ENCODE assay signal across 17 cellular contexts in the genomic region with DNA sequence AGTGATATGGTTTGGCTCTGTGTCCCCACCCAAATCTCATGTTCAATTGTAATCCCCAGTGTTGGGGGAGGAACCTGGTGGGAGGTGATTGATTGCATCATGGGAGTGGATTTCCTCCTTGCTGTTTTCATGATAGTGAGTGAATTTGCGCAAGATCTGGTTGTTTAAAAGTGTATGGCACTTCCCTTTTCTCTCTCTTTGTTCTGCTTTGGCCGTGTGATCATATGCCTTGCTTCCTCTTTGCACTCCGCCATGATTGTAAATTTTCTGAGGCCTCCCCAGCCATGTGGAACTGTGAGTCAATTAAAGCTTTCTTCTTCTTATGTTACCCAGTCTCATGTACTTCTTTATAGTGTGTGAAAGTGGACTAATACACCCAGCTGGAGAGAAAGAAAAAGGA.
A peak's percentile ranks its signal among the peaks of the same experiment; 100 is the strongest.
DNase-seq lines count a peak whose midpoint lies in the region; ATAC-seq and TF ChIP-seq lines count a peak whose summit lies in the region.
"Had no signal": no experiment of that assay in that cellular context is flagged by ENCODE, and none has a peak within 500 bp of the region (broad histone marks: within the 10 kb centered on the region; RNA-seq: fewer than 3 reads in every experiment).

No MANE protein-coding gene starts in this region.

- H3K4me1 Mint-ChIP-seq in memory B cell = peaks cover 4% of the 10 kb centered on the region
- no peaks in the 10 kb centered on the region for H3K4me1 Mint-ChIP-seq in activated CD4-positive, alpha-beta T cell treated with anti-CD3 and anti-CD28 coated beads, Interleukin-2, amount 10 ng/mL, durations not matched to agents 7 days and 5 days
- H3K4me1 Mint-ChIP-seq in activated CD4-positive, alpha-beta memory T cell treated with anti-CD3 and anti-CD28 coated beads for 36 hours (ENCODE audit: low read depth) = no peaks in the 10 kb centered on the region

- H3K4me3 Mint-ChIP-seq in memory B cell = no peak overlapping the region
- H3K4me3 Mint-ChIP-seq in activated CD4-positive, alpha-beta T cell treated with anti-CD3 and anti-CD28 coated beads, Interleukin-2, amount 10 ng/mL, durations not matched to agents 7 days and 5 days = no peak overlapping the region
- H3K4me3 Mint-ChIP-seq in activated CD4-positive, alpha-beta memory T cell treated with anti-CD3 and anti-CD28 coated beads for 36 hours = no peak overlapping the region
- H3K4me3 Mint-ChIP-seq: T-helper 1 cell treated with Interleukin-12 subunit alpha and Interleukin-12 subunit beta and Interleukin-4 antibody, amounts not matched to agents 30 μg/mL and 1 μg/mL, for 36 hours had no signal

- TF ChIP-seq POLR2A in erythroblast (IDR thresholded peaks at IDR 0.05; ENCODE audit: low read length) = no peak

- no peaks in the 10 kb centered on the region for H3K36me3 Mint-ChIP-seq in memory B cell
- H3K36me3 Mint-ChIP-seq in activated CD4-positive, alpha-beta T cell treated with anti-CD3 and anti-CD28 coated beads, Interleukin-2, amount 10 ng/mL, durations not matched to agents 7 days and 5 days (ENCODE audit: low read depth) = no peaks in the 10 kb centered on the region
- no peaks in the 10 kb centered on the region for H3K36me3 Mint-ChIP-seq in activated CD4-positive, alpha-beta memory T cell treated with anti-CD3 and anti-CD28 coated beads for 36 hours

- CTCF ChIA-PET in activated CD4-positive, alpha-beta T cell treated with anti-CD3 and anti-CD28 coated beads, Interleukin-2, amount 10 ng/mL, durations not matched to agents 7 days and 5 days (lab: Charles Lee) = interaction anchor here (1.3 kb wide), 1 partner anchor 12 kb away, joined by 3 read pairs; no protein-coding TSS in a partner anchor
- CTCF ChIA-PET in activated CD4-positive, alpha-beta memory T cell treated with anti-CD3 and anti-CD28 coated beads for 36 hours (lab: Charles Lee) = no interaction called here

- DNase-seq in NOMO-1 treated with DMSO at 0.1 percent for 48 hours (lab: John Stamatoyannopoulos, UW; ENCODE audit: unreplicated experiment) (peak; percentile 63), memory B cell (ENCODE audit: low spot score in 2 of 2) (no peak), erythroblast (lab: John Stamatoyannopoulos, UW) (no peak), NCI-H187 (lab: John Stamatoyannopoulos, UW) (no peak)
- no peak for DNase-seq in activated CD4-positive, alpha-beta T cell treated with anti-CD3 and anti-CD28 coated beads, Interleukin-2, amount 10 ng/mL, durations not matched to agents 7 days and 5 days
- no peak for DNase-seq in activated CD4-positive, alpha-beta memory T cell treated with anti-CD3 and anti-CD28 coated beads for 36 hours
- DNase-seq: activated gamma-delta T cell, Caco-2, cerebellar nuclear complex, foreskin fibroblast, NCI-H69, ovary had no signal

- H3K9me3 Mint-ChIP-seq in memory B cell = peaks cover 11% of the 10 kb centered on the region
- no peaks in the 10 kb centered on the region for H3K9me3 Mint-ChIP-seq in activated CD4-positive, alpha-beta T cell treated with anti-CD3 and anti-CD28 coated beads, Interleukin-2, amount 10 ng/mL, durations not matched to agents 7 days and 5 days
- H3K9me3 Mint-ChIP-seq in activated CD4-positive, alpha-beta memory T cell treated with anti-CD3 and anti-CD28 coated beads for 36 hours = peaks cover 13% of the 10 kb centered on the region

- intact Hi-C loops in activated CD4-positive, alpha-beta memory T cell treated with anti-CD3 and anti-CD28 coated beads for 36 hours (cut with micrococcal nuclease) = no loop called here

- peak overlapping the region; percentile 6 for H3K27ac Mint-ChIP-seq in memory B cell
- H3K27ac Mint-ChIP-seq in activated CD4-positive, alpha-beta T cell treated with anti-CD3 and anti-CD28 coated beads, Interleukin-2, amount 10 ng/mL, durations not matched to agents 7 days and 5 days = no peak overlapping the region
- H3K27ac Mint-ChIP-seq in activated CD4-positive, alpha-beta memory T cell treated with anti-CD3 and anti-CD28 coated beads for 36 hours = no peak overlapping the region
- H3K27ac Mint-ChIP-seq: T-helper 1 cell treated with Interleukin-12 subunit alpha and Interleukin-12 subunit beta and Interleukin-4 antibody, amounts not matched to agents 30 μg/mL and 1 μg/mL, for 36 hours had no signal

- peaks cover 1% of the 10 kb centered on the region for H3K27me3 Mint-ChIP-seq in memory B cell
- no peaks in the 10 kb centered on the region for H3K27me3 Mint-ChIP-seq in activated CD4-positive, alpha-beta T cell treated with anti-CD3 and anti-CD28 coated beads, Interleukin-2, amount 10 ng/mL, durations not matched to agents 7 days and 5 days
- H3K27me3 Mint-ChIP-seq in activated CD4-positive, alpha-beta memory T cell treated with anti-CD3 and anti-CD28 coated beads for 36 hours = no peaks in the 10 kb centered on the region

- ATAC-seq in GM18502 (IDR thresholded peaks at IDR 0.05; ENCODE audit: poor library complexity, unreplicated experiment) = peak; percentile 79
- peak; percentile 71 for ATAC-seq in HG03159 (IDR thresholded peaks at IDR 0.05; ENCODE audit: unreplicated experiment)
- ATAC-seq in memory B cell (ENCODE audit: low read depth) = peak; percentile 77
- ATAC-seq: activated CD4-positive, CD25-positive, alpha-beta regulatory T cell treated with anti-CD3 and anti-CD28 coated beads, Interleukin-2, amount 50 U/mL, for 24 hours; HCT116 had no signal

- POLR2A ChIA-PET in activated CD4-positive, alpha-beta T cell treated with anti-CD3 and anti-CD28 coated beads, Interleukin-2, amount 10 ng/mL, durations not matched to agents 7 days and 5 days (lab: Charles Lee) = no interaction called here
- POLR2A ChIA-PET in activated CD4-positive, alpha-beta memory T cell treated with anti-CD3 and anti-CD28 coated beads for 36 hours (lab: Charles Lee) = no interaction called here
